Comparison of ENCODE assay signal across 1 cellular context in the genomic region with DNA sequence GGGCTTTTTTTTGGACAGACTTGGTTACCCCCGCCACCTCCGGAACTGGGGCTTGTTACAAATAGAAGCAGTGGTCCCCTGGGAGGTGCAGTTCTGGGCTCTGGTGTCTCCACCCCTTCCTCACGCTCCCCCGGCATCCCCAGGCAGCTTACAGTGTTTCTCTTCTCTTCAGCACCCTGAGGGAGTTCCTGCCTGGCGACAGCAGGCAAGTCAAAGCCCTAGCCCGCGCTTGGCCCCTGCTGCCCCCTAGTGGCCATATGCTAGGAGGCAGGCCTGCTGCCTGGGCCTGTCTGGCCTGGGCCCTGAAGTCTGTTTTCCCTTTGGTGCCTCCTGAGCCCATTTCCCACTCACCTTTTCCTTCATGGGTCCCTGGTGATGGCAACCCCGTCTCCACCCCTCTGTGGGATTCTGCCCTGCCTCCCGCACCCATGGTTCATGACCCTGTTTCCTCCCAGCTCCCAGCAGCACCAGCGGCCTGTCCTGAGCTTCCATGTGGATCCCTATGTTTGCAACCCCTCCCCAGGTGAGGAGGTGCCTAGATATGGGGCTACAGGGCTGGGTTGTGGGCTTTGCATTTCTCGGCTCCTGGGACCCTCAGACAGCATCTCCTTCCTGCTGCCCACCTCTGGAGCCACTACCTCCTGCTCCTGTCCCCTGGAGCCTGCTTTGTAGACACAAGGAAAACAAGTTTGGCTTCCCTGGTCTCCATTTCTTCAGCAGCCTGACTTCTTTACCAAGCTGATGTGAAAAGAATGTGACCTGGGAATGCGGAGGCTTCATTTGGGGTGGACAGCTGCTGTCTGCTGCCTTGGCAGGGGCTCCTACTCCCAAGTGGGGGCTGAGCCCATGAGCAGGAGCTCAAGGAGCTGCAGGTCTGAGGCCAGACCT.
TF ChIP-seq lines count a peak whose summit lies in the region.

No MANE protein-coding gene starts in this region.

TF ChIP-seq in HepG2, 621 proteins besides CTCF, POLR2A, EP300 and RAD21 (continued from another document and continues in another):
- TF ChIP-seq, protein P1, sequence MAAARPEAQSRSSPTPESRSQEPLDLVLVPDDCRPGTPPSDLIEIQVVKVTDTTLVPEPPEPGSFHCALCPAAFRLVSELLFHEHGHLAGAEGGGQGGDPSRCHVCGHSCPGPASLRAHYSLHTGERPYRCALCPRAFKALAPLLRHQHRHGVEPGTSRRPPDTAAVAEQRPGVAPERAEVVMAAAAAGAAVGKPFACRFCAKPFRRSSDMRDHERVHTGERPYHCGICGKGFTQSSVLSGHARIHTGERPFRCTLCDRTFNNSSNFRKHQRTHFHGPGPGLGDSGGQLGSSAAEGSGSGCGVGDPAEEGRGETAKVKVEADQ (CRISPR knock-in tag; IDR thresholded peaks at IDR 0.05; ENCODE audit: borderline replicate concordance) = no peak
- TF ChIP-seq, protein P2, sequence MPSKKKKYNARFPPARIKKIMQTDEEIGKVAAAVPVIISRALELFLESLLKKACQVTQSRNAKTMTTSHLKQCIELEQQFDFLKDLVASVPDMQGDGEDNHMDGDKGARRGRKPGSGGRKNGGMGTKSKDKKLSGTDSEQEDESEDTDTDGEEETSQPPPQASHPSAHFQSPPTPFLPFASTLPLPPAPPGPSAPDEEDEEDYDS (CRISPR knock-in tag; IDR thresholded peaks at IDR 0.05) = no peak
- TF ChIP-seq ZNF230 (CRISPR knock-in tag; IDR thresholded peaks at IDR 0.05) = no peak
- TF ChIP-seq KAT2B (IDR thresholded peaks at IDR 0.05; ENCODE audit: borderline replicate concordance, low read depth, low read length) = no peak
- TF ChIP-seq ZNF451 (CRISPR knock-in tag; IDR thresholded peaks at IDR 0.05) = no peak
- TF ChIP-seq, protein P3, sequence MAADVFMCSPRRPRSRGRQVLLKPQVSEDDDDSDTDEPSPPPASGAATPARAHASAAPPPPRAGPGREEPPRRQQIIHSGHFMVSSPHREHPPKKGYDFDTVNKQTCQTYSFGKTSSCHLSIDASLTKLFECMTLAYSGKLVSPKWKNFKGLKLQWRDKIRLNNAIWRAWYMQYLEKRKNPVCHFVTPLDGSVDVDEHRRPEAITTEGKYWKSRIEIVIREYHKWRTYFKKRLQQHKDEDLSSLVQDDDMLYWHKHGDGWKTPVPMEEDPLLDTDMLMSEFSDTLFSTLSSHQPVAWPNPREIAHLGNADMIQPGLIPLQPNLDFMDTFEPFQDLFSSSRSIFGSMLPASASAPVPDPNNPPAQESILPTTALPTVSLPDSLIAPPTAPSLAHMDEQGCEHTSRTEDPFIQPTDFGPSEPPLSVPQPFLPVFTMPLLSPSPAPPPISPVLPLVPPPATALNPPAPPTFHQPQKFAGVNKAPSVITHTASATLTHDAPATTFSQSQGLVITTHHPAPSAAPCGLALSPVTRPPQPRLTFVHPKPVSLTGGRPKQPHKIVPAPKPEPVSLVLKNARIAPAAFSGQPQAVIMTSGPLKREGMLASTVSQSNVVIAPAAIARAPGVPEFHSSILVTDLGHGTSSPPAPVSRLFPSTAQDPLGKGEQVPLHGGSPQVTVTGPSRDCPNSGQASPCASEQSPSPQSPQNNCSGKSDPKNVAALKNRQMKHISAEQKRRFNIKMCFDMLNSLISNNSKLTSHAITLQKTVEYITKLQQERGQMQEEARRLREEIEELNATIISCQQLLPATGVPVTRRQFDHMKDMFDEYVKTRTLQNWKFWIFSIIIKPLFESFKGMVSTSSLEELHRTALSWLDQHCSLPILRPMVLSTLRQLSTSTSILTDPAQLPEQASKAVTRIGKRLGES (CRISPR knock-in tag; IDR thresholded peaks at IDR 0.05; ENCODE audit: borderline replicate concordance) = no peak
- peak; percentile 55; the same call in 1 of the 2 replicates for TF ChIP-seq ZNF761 (CRISPR knock-in tag; conservative IDR thresholded peaks at IDR 0.05)
- no peak for TF ChIP-seq ZFYVE20 (CRISPR knock-in tag; IDR thresholded peaks at IDR 0.05; ENCODE audit: borderline replicate concordance, low read depth)
- no peak for TF ChIP-seq SETDB1 (CRISPR knock-in tag; IDR thresholded peaks at IDR 0.05; ENCODE audit: borderline replicate concordance)
- TF ChIP-seq ZNF792 (CRISPR knock-in tag; IDR thresholded peaks at IDR 0.05) = no peak
- no peak for TF ChIP-seq YY1 (IDR thresholded peaks at IDR 0.05; ENCODE audit: insufficient read depth, insufficient replicate concordance, low read depth, low read length)
- TF ChIP-seq ZIK1 (CRISPR knock-in tag; IDR thresholded peaks at IDR 0.05; ENCODE audit: borderline replicate concordance, low read depth) = 0 out of 2 replicates have a peak, but pooled peaks have one; percentile 20
- TF ChIP-seq ZBTB7A (CRISPR knock-in tag; IDR thresholded peaks at IDR 0.05) = peak; percentile 21; the same call in 1 of the 2 replicates
- peak; percentile 53; the same call in 1 of the 2 replicates for TF ChIP-seq NR2C2 (CRISPR knock-in tag; IDR thresholded peaks at IDR 0.05; ENCODE audit: borderline replicate concordance)
- TF ChIP-seq SKI (IDR thresholded peaks at IDR 0.05; ENCODE audit: partially characterized antibody) = no peak
- no peak for TF ChIP-seq SUZ12 (IDR thresholded peaks at IDR 0.05; ENCODE audit: low read depth, low read length)
- no peak for TF ChIP-seq ZNF678 (CRISPR knock-in tag; IDR thresholded peaks at IDR 0.05)
- TF ChIP-seq HHEX (CRISPR knock-in tag; IDR thresholded peaks at IDR 0.05) = no peak
- no peak for TF ChIP-seq TRIM24 (CRISPR knock-in tag; IDR thresholded peaks at IDR 0.05)
- TF ChIP-seq, protein P4, sequence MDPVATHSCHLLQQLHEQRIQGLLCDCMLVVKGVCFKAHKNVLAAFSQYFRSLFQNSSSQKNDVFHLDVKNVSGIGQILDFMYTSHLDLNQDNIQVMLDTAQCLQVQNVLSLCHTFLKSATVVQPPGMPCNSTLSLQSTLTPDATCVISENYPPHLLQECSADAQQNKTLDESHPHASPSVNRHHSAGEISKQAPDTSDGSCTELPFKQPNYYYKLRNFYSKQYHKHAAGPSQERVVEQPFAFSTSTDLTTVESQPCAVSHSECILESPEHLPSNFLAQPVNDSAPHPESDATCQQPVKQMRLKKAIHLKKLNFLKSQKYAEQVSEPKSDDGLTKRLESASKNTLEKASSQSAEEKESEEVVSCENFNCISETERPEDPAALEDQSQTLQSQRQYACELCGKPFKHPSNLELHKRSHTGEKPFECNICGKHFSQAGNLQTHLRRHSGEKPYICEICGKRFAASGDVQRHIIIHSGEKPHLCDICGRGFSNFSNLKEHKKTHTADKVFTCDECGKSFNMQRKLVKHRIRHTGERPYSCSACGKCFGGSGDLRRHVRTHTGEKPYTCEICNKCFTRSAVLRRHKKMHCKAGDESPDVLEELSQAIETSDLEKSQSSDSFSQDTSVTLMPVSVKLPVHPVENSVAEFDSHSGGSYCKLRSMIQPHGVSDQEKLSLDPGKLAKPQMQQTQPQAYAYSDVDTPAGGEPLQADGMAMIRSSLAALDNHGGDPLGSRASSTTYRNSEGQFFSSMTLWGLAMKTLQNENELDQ (CRISPR knock-in tag; IDR thresholded peaks at IDR 0.05; ENCODE audit: borderline replicate concordance) = no peak
- TF ChIP-seq, protein P5, sequence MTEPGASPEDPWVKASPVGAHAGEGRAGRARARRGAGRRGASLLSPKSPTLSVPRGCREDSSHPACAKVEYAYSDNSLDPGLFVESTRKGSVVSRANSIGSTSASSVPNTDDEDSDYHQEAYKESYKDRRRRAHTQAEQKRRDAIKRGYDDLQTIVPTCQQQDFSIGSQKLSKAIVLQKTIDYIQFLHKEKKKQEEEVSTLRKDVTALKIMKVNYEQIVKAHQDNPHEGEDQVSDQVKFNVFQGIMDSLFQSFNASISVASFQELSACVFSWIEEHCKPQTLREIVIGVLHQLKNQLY (CRISPR knock-in tag; IDR thresholded peaks at IDR 0.05) = no peak
- no peak for TF ChIP-seq MEIS2 (CRISPR knock-in tag; IDR thresholded peaks at IDR 0.05)
- TF ChIP-seq ZFP41 (CRISPR knock-in tag; IDR thresholded peaks at IDR 0.05; ENCODE audit: borderline replicate concordance) = no peak
- no peak for TF ChIP-seq ZBTB42 (CRISPR knock-in tag; IDR thresholded peaks at IDR 0.05)
- no peak for TF ChIP-seq PHB2 (IDR thresholded peaks at IDR 0.05; ENCODE audit: partially characterized antibody)
- TF ChIP-seq ZSCAN21 (CRISPR knock-in tag; IDR thresholded peaks at IDR 0.05; ENCODE audit: borderline replicate concordance) = peak; percentile 15; the same call in 1 of the 2 replicates
- TF ChIP-seq, protein P6, sequence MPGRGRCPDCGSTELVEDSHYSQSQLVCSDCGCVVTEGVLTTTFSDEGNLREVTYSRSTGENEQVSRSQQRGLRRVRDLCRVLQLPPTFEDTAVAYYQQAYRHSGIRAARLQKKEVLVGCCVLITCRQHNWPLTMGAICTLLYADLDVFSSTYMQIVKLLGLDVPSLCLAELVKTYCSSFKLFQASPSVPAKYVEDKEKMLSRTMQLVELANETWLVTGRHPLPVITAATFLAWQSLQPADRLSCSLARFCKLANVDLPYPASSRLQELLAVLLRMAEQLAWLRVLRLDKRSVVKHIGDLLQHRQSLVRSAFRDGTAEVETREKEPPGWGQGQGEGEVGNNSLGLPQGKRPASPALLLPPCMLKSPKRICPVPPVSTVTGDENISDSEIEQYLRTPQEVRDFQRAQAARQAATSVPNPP (CRISPR knock-in tag; IDR thresholded peaks at IDR 0.05) = no peak; the same call in 1 of the 2 replicates
- no peak for TF ChIP-seq NR2F2 (IDR thresholded peaks at IDR 0.05; ENCODE audit: borderline replicate concordance, low read depth)
- no peak for TF ChIP-seq NFE2L2 (IDR thresholded peaks at IDR 0.05; ENCODE audit: low read length)
- TF ChIP-seq, protein P7, sequence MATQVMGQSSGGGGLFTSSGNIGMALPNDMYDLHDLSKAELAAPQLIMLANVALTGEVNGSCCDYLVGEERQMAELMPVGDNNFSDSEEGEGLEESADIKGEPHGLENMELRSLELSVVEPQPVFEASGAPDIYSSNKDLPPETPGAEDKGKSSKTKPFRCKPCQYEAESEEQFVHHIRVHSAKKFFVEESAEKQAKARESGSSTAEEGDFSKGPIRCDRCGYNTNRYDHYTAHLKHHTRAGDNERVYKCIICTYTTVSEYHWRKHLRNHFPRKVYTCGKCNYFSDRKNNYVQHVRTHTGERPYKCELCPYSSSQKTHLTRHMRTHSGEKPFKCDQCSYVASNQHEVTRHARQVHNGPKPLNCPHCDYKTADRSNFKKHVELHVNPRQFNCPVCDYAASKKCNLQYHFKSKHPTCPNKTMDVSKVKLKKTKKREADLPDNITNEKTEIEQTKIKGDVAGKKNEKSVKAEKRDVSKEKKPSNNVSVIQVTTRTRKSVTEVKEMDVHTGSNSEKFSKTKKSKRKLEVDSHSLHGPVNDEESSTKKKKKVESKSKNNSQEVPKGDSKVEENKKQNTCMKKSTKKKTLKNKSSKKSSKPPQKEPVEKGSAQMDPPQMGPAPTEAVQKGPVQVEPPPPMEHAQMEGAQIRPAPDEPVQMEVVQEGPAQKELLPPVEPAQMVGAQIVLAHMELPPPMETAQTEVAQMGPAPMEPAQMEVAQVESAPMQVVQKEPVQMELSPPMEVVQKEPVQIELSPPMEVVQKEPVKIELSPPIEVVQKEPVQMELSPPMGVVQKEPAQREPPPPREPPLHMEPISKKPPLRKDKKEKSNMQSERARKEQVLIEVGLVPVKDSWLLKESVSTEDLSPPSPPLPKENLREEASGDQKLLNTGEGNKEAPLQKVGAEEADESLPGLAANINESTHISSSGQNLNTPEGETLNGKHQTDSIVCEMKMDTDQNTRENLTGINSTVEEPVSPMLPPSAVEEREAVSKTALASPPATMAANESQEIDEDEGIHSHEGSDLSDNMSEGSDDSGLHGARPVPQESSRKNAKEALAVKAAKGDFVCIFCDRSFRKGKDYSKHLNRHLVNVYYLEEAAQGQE (IDR thresholded peaks at IDR 0.05; ENCODE audit: borderline replicate concordance in 1 of 2, low read depth in 1 of 2, low read length in 2 of 2) = no peak
- TF ChIP-seq TBP (CRISPR knock-in tag; IDR thresholded peaks at IDR 0.05) = no peak
- TF ChIP-seq ZNF660 (CRISPR knock-in tag; IDR thresholded peaks at IDR 0.05; ENCODE audit: borderline replicate concordance, low read depth) = no peak
- no peak for TF ChIP-seq ZNF713 (CRISPR knock-in tag; IDR thresholded peaks at IDR 0.05)
- TF ChIP-seq, protein P8, sequence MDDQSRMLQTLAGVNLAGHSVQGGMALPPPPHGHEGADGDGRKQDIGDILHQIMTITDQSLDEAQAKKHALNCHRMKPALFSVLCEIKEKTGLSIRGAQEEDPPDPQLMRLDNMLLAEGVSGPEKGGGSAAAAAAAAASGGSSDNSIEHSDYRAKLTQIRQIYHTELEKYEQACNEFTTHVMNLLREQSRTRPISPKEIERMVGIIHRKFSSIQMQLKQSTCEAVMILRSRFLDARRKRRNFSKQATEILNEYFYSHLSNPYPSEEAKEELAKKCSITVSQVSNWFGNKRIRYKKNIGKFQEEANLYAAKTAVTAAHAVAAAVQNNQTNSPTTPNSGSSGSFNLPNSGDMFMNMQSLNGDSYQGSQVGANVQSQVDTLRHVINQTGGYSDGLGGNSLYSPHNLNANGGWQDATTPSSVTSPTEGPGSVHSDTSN (CRISPR knock-in tag; IDR thresholded peaks at IDR 0.05; ENCODE audit: borderline replicate concordance) = no peak
- TF ChIP-seq, protein P9, sequence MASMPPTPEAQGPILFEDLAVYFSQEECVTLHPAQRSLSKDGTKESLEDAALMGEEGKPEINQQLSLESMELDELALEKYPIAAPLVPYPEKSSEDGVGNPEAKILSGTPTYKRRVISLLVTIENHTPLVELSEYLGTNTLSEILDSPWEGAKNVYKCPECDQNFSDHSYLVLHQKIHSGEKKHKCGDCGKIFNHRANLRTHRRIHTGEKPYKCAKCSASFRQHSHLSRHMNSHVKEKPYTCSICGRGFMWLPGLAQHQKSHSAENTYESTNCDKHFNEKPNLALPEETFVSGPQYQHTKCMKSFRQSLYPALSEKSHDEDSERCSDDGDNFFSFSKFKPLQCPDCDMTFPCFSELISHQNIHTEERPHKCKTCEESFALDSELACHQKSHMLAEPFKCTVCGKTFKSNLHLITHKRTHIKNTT (CRISPR knock-in tag; IDR thresholded peaks at IDR 0.05) = no peak
- no peak for TF ChIP-seq ZFP36L2 (CRISPR knock-in tag; IDR thresholded peaks at IDR 0.05)
- TF ChIP-seq JUNB (CRISPR knock-in tag; IDR thresholded peaks at IDR 0.05; ENCODE audit: borderline replicate concordance) = no peak
- 0 out of 2 replicates have a peak, but pooled peaks have one; percentile 30 for TF ChIP-seq KLF6 (CRISPR knock-in tag; IDR thresholded peaks at IDR 0.05)
- no peak for TF ChIP-seq THYN1 (CRISPR knock-in tag; IDR thresholded peaks at IDR 0.05; ENCODE audit: borderline replicate concordance, low read depth)
- no peak for TF ChIP-seq DNMT3B (CRISPR knock-in tag; conservative IDR thresholded peaks at IDR 0.05)
- TF ChIP-seq SMAD1 (CRISPR knock-in tag; IDR thresholded peaks at IDR 0.05; ENCODE audit: borderline replicate concordance, low read depth) = no peak
- TF ChIP-seq ZNF121 (CRISPR knock-in tag; IDR thresholded peaks at IDR 0.05) = peak; percentile 74; the same call in 1 of the 2 replicates
- no peak for TF ChIP-seq SMARCE1 (IDR thresholded peaks at IDR 0.05; ENCODE audit: borderline replicate concordance)
- TF ChIP-seq ETV6 (CRISPR knock-in tag; conservative IDR thresholded peaks at IDR 0.05) = no peak
- no peak for TF ChIP-seq ZMYM2 (CRISPR knock-in tag; IDR thresholded peaks at IDR 0.05)
- TF ChIP-seq NR2F1 (CRISPR knock-in tag; IDR thresholded peaks at IDR 0.05) = no peak
- no peak for TF ChIP-seq MBD4 (IDR thresholded peaks at IDR 0.05; ENCODE audit: borderline replicate concordance, low read length)
- no peak for TF ChIP-seq HCFC1 (IDR thresholded peaks at IDR 0.05; ENCODE audit: low read depth, low read length)
- TF ChIP-seq BRCA1 (CRISPR knock-in tag; IDR thresholded peaks at IDR 0.05) = no peak
- TF ChIP-seq ARHGAP35 (CRISPR knock-in tag; IDR thresholded peaks at IDR 0.05; ENCODE audit: borderline replicate concordance) = no peak
- peak; percentile 85 for TF ChIP-seq HNRNPH1 (optimal IDR thresholded peaks at IDR 0.05; ENCODE audit: low read depth, low read length)
